In the genomic region with DNA sequence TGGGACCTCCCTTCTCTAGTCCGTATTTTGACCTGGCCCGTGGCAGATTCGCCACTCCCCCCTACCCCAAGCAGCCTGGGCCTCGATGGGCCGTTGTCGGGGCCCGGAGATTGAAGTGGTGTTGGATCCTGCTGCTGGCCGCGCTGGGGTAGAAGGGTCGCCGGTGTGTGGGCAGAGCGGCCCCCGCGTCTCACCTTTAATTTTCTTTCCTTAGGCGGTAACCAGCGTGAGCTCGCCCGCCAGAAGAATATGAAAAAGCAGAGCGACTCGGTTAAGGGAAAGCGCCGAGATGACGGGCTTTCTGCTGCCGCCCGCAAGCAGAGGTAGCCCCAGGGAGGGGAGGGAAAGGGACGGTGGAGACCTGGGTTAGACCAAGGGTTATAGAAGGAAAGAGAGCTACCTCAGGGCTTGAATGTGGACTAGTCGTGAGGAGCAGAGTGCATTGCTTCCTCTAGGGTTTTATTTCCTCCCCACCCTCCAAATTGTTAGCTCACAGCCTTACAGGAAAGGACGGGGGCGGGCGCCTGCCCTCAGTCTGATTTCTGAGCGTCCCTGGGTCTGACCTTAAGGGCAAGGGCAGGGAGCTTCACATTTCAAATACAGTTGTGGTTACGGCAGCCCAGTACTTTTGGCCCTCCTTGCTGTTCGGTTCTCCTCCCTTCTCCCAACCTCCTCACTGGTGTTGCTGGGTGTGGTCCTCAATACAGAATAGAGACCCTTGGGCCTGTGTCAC, we compare ENCODE assay signal across 1 cellular context.
TF ChIP-seq lines count a peak whose summit lies in the region.

No MANE protein-coding gene starts in this region.

TF ChIP-seq in GM23338, 12 proteins besides CTCF, POLR2A, EP300 and RAD21 (continued from another document):
- TF ChIP-seq, protein P1, sequence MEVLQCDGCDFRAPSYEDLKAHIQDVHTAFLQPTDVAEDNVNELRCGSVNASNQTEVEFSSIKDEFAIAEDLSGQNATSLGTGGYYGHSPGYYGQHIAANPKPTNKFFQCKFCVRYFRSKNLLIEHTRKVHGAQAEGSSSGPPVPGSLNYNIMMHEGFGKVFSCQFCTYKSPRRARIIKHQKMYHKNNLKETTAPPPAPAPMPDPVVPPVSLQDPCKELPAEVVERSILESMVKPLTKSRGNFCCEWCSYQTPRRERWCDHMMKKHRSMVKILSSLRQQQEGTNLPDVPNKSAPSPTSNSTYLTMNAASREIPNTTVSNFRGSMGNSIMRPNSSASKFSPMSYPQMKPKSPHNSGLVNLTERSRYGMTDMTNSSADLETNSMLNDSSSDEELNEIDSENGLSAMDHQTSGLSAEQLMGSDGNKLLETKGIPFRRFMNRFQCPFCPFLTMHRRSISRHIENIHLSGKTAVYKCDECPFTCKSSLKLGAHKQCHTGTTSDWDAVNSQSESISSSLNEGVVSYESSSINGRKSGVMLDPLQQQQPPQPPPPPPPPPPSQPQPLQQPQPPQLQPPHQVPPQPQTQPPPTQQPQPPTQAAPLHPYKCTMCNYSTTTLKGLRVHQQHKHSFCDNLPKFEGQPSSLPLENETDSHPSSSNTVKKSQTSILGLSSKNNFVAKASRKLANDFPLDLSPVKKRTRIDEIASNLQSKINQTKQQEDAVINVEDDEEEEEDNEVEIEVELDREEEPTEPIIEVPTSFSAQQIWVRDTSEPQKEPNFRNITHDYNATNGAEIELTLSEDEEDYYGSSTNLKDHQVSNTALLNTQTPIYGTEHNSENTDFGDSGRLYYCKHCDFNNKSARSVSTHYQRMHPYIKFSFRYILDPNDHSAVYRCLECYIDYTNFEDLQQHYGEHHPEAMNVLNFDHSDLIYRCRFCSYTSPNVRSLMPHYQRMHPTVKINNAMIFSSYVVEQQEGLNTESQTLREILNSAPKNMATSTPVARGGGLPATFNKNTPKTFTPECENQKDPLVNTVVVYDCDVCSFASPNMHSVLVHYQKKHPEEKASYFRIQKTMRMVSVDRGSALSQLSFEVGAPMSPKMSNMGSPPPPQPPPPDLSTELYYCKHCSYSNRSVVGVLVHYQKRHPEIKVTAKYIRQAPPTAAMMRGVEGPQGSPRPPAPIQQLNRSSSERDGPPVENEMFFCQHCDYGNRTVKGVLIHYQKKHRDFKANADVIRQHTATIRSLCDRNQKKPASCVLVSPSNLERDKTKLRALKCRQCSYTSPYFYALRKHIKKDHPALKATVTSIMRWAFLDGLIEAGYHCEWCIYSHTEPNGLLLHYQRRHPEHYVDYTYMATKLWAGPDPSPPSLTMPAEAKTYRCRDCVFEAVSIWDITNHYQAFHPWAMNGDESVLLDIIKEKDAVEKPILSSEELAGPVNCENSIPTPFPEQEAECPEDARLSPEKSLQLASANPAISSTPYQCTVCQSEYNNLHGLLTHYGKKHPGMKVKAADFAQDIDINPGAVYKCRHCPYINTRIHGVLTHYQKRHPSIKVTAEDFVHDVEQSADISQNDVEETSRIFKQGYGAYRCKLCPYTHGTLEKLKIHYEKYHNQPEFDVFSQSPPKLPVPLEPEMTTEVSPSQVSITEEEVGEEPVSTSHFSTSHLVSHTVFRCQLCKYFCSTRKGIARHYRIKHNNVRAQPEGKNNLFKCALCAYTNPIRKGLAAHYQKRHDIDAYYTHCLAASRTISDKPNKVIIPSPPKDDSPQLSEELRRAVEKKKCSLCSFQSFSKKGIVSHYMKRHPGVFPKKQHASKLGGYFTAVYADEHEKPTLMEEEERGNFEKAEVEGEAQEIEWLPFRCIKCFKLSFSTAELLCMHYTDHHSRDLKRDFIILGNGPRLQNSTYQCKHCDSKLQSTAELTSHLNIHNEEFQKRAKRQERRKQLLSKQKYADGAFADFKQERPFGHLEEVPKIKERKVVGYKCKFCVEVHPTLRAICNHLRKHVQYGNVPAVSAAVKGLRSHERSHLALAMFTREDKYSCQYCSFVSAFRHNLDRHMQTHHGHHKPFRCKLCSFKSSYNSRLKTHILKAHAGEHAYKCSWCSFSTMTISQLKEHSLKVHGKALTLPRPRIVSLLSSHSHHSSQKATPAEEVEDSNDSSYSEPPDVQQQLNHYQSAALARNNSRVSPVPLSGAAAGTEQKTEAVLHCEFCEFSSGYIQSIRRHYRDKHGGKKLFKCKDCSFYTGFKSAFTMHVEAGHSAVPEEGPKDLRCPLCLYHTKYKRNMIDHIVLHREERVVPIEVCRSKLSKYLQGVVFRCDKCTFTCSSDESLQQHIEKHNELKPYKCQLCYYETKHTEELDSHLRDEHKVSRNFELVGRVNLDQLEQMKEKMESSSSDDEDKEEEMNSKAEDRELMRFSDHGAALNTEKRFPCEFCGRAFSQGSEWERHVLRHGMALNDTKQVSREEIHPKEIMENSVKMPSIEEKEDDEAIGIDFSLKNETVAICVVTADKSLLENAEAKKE (CRISPR knock-in tag; IDR thresholded peaks at IDR 0.05) = no peak
- TF ChIP-seq EZH2phosphoT487 (IDR thresholded peaks at IDR 0.05; ENCODE audit: unreplicated experiment) (no peak), POLR2AphosphoS5 (IDR thresholded peaks at IDR 0.05; ENCODE audit: low read depth) (no peak), JUNB (IDR thresholded peaks at IDR 0.05; ENCODE audit: unreplicated experiment) (no peak), EZH2 (IDR thresholded peaks at IDR 0.05; ENCODE audit: low read depth, unreplicated experiment) (no peak), CREB1 (CRISPR knock-in tag; IDR thresholded peaks at IDR 0.05; ENCODE audit: low read depth) (no peak)
- TF ChIP-seq, protein P2, sequence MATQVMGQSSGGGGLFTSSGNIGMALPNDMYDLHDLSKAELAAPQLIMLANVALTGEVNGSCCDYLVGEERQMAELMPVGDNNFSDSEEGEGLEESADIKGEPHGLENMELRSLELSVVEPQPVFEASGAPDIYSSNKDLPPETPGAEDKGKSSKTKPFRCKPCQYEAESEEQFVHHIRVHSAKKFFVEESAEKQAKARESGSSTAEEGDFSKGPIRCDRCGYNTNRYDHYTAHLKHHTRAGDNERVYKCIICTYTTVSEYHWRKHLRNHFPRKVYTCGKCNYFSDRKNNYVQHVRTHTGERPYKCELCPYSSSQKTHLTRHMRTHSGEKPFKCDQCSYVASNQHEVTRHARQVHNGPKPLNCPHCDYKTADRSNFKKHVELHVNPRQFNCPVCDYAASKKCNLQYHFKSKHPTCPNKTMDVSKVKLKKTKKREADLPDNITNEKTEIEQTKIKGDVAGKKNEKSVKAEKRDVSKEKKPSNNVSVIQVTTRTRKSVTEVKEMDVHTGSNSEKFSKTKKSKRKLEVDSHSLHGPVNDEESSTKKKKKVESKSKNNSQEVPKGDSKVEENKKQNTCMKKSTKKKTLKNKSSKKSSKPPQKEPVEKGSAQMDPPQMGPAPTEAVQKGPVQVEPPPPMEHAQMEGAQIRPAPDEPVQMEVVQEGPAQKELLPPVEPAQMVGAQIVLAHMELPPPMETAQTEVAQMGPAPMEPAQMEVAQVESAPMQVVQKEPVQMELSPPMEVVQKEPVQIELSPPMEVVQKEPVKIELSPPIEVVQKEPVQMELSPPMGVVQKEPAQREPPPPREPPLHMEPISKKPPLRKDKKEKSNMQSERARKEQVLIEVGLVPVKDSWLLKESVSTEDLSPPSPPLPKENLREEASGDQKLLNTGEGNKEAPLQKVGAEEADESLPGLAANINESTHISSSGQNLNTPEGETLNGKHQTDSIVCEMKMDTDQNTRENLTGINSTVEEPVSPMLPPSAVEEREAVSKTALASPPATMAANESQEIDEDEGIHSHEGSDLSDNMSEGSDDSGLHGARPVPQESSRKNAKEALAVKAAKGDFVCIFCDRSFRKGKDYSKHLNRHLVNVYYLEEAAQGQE (IDR thresholded peaks at IDR 0.05; ENCODE audit: unreplicated experiment) = no peak
TF ChIP-seq in GM23338: peak in this region for 0.
